17 cellular contexts compared by ENCODE assay signal in the genomic region with DNA sequence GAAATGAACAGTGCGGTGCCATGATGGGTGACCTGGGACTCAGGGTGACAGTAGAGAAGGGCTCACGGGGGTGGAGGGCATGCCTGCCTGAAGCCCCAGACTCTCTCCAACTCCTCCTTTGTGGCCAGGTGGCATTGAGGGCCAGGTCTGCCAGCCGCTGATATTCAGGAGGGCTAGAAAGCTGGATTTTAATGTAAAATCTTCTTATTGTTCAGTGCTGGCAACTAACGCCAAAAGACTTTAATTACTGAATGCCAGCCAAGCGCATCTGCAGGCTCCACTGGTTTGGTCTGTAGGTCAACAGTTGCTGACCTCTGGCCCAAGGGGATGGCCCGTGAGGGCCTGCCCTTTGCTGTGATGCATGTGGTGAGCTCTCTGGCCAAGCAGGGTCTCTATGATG. TPM values are rescaled to one million over a fixed set of nuclear protein-coding genes. Genes with fewer than 3 reads are reported as not detected.
DNase-seq lines count a peak whose midpoint lies in the region; TF ChIP-seq lines count a peak whose summit lies in the region.
"Had no signal": no experiment of that assay in that cellular context is flagged by ENCODE, and none has a peak within 500 bp of the region (broad histone marks: within the 10 kb centered on the region; RNA-seq: fewer than 3 reads in every experiment).

No MANE protein-coding gene starts in this region.

- H3K4me2 ChIP-seq in BLaER1 = peak overlapping the region; percentile 43
- H3K4me2 ChIP-seq in BLaER1 treated with 17β-estradiol and CSF1 and Interleukin-3, amounts not matched to agents 10 nM and 100 nM = peak overlapping the region in 7 of 11 experiments; percentile 15 to 56 (median 37); a peak in 8 of 22 replicates
- H3K4me2 ChIP-seq: A549 had no signal

- DNase-seq in cerebellar cortex (ENCODE audit: low spot score) (peak; percentile 4), spleen (peak; percentile 46), NCI-H146 (lab: John Stamatoyannopoulos, UW) (no peak), GM13977 (ENCODE audit: low spot score) (no peak)
- DNase-seq: BE2C; CD4-positive, CD25-positive, alpha-beta regulatory T cell; DMS53 had no signal

- H3K4me3 ChIP-seq in BLaER1 = no peak overlapping the region
- no peak overlapping the region for H3K4me3 ChIP-seq in BLaER1 treated with 17β-estradiol and CSF1 and Interleukin-3, amounts not matched to agents 10 nM and 100 nM
- no peak overlapping the region for H3K4me3 ChIP-seq in spleen
- H3K4me3 ChIP-seq: A549, GM12878, HAP-1 had no signal

- H3K36me3 ChIP-seq in BLaER1 = no peaks in the 10 kb centered on the region
- no peaks in the 10 kb centered on the region; a peak in 1 of 22 replicates for H3K36me3 ChIP-seq in BLaER1 treated with 17β-estradiol and CSF1 and Interleukin-3, amounts not matched to agents 10 nM and 100 nM
- no peaks in the 10 kb centered on the region for H3K36me3 ChIP-seq in spleen
- H3K36me3 ChIP-seq: BE2C, HAP-1 had no signal

- 72 to 90% (median 89%) methylated on average over 6 of the region's 6 CpGs for WGBS in spleen, 5 donors

- H3K4me1 ChIP-seq in BLaER1 (peaks cover 37% of the 10 kb centered on the region), spleen (peaks cover 0 to 28% (median 12%) of the 10 kb centered on the region in 6 donors)
- peaks cover 19 to 35% (median 26%) of the 10 kb centered on the region in 10 experiments for H3K4me1 ChIP-seq in BLaER1 treated with 17β-estradiol and CSF1 and Interleukin-3, amounts not matched to agents 10 nM and 100 nM
- H3K4me1 ChIP-seq: A549, BE2C, HAP-1 had no signal

- no peak overlapping the region for H3K27ac ChIP-seq in BLaER1
- no peak overlapping the region for H3K27ac ChIP-seq in BLaER1 treated with 17β-estradiol and CSF1 and Interleukin-3, amounts not matched to agents 10 nM and 100 nM
- no peak overlapping the region for H3K27ac ChIP-seq in spleen
- H3K27ac ChIP-seq: A549 had no signal

- peaks cover 23% of the 10 kb centered on the region for H3K27me3 ChIP-seq in BLaER1
- peaks cover 12 to 22% (median 19%) of the 10 kb centered on the region in 11 experiments for H3K27me3 ChIP-seq in BLaER1 treated with 17β-estradiol and CSF1 and Interleukin-3, amounts not matched to agents 10 nM and 100 nM
- peaks cover 0 to 21% (median 5%) of the 10 kb centered on the region in 7 donors for H3K27me3 ChIP-seq in spleen (replicated peaks in 1 of 7)

- no peak for TF ChIP-seq POLR2A in spleen (IDR thresholded peaks at IDR 0.05)

- H4K20me1 ChIP-seq in BLaER1 = peaks cover under 1% of the 10 kb centered on the region
- peaks cover 0 to 2% (median 0%) of the 10 kb centered on the region in 11 experiments; a peak in 3 of 22 replicates for H4K20me1 ChIP-seq in BLaER1 treated with 17β-estradiol and CSF1 and Interleukin-3, amounts not matched to agents 10 nM and 100 nM

- intact Hi-C loops in spleen (cut with DNase I; ENCODE audit: low total_unique reads) = no loop called here

- no peak overlapping the region for H3K9ac ChIP-seq in BLaER1
- no peak overlapping the region for H3K9ac ChIP-seq in BLaER1 treated with 17β-estradiol and CSF1 and Interleukin-3, amounts not matched to agents 10 nM and 100 nM

- H3K9me3 ChIP-seq in BLaER1 (peaks cover 20% of the 10 kb centered on the region), spleen (peaks cover 0 to 23% (median 18%) of the 10 kb centered on the region in 8 donors)
- H3K9me3 ChIP-seq in BLaER1 treated with 17β-estradiol and CSF1 and Interleukin-3, amounts not matched to agents 10 nM and 100 nM (replicated peaks in 1 of 11) = peaks cover 17 to 22% (median 19%) of the 10 kb centered on the region in 11 experiments
- H3K9me3 ChIP-seq: BE2C, HAP-1 had no signal

- TF ChIP-seq CTCF in spleen (IDR thresholded peaks at IDR 0.05 in 8 of 11, conservative IDR thresholded peaks at IDR 0.05 in 3 of 11) = no peak
- no peak for TF ChIP-seq CTCF in GM13977 (IDR thresholded peaks at IDR 0.05; ENCODE audit: extremely low read depth, insufficient read depth, missing control alignments)

- in situ Hi-C loops in GM13977 (cut with MboI; ENCODE audit: low pct_unique_long_range_greater_than_20kb, low sequenced_read_pairs, unreplicated experiment) = no loop called here

RNA-seq across cellular contexts. Expression of a gene that starts 10.3 kb away (rescaled TPM):
- not detected for total RNA-seq in spleen
- polyA plus RNA-seq in spleen = not detected
- total RNA-seq: CD4-positive, CD25-positive, alpha-beta regulatory T cell; Daoy; GM12878; H1; HT1080 had no signal
- polyA plus RNA-seq: A549; AG04450; CD4-positive, CD25-positive, alpha-beta regulatory T cell; GM12878; H1; IgD-negative memory B cell had no signal

RNA-seq across cellular contexts. Expression of a gene that starts 23.9 kb away (rescaled TPM):
- total RNA-seq in spleen = 1 to 10 TPM in 2 of 7 donors, under 1 TPM in 2, not detected in 3; 0.41 to 1.9 (median 1.2) TPM
- not detected for polyA plus RNA-seq in spleen
- total RNA-seq: CD4-positive, CD25-positive, alpha-beta regulatory T cell; Daoy; H1; HT1080 had no signal
- polyA plus RNA-seq: A549; AG04450; CD4-positive, CD25-positive, alpha-beta regulatory T cell; GM12878; H1; IgD-negative memory B cell had no signal

RNA-seq across cellular contexts. Expression of a gene that starts 43.2 kb away (rescaled TPM):
- total RNA-seq in spleen = 10 to 100 TPM; 37.2 to 91.2 (median 73.3) TPM
- 10 to 100 TPM in 2 of 3 donors, 1 to 10 TPM in 1; 5.1 to 21.6 (median 10.7) TPM for polyA plus RNA-seq in spleen
- total RNA-seq: GM12878 had no signal
- polyA plus RNA-seq: GM12878 had no signal

Comparison
In these comparisons a context has a peak if more than half of its experiments do, and no peak if none do; other contexts are left out.
1. DNase-seq: peak in cerebellar cortex (single experiment) and spleen (single experiment); none in NCI-H146 (single experiment) and GM13977 (single experiment).